In genomic region chr14:94400454-94400853, GRCh38 we compare ENCODE assay signal across 26 cellular contexts. TPM values are rescaled to one million over a fixed set of nuclear protein-coding genes. Genes with fewer than 3 reads are reported as not detected.
"Had no signal": no experiment of that assay in that cellular context is flagged by ENCODE, and none has a peak within 500 bp of the region (broad histone marks: within the 10 kb centered on the region; RNA-seq: fewer than 3 reads in every experiment).

No MANE protein-coding gene starts in this region.

- H3K4me3 Mint-ChIP-seq: endodermal cell; naive thymus-derived CD8-positive, alpha-beta T cell had no signal

- H3K27me3 ChIP-seq: colonic mucosa, neutrophil, sigmoid colon, stomach, transverse colon had no signal

- FAIRE-seq: endothelial cell of umbilical vein, islet of Langerhans, small intestine had no signal

- H3K27ac Mint-ChIP-seq: endodermal cell; naive thymus-derived CD8-positive, alpha-beta T cell had no signal

- H3K4me3 ChIP-seq: colonic mucosa, mucosa of descending colon, sigmoid colon, stomach, thoracic aorta, transverse colon had no signal

- DNase-seq: colonic mucosa; dermis blood vessel endothelial cell; endodermal cell; foreskin melanocyte; head of caudate nucleus; hippocampal formation; mucosa of descending colon; naive thymus-derived CD8-positive, alpha-beta T cell; sigmoid colon; small intestine; stimulated activated CD4-positive, alpha-beta T cell treated with anti-CD3 and anti-CD28 coated beads, Interleukin-12 subunit alpha, Interleukin-12 subunit beta, amount 100 ng/mL, for 4 hours; stimulated activated naive CD4-positive, alpha-beta T cell; stomach; substantia nigra; transverse colon had no signal

- H3K9me3 ChIP-seq: colonic mucosa, mucosa of descending colon, neutrophil, thoracic aorta, transverse colon had no signal

- H3K27ac ChIP-seq: colonic mucosa, neutrophil, sigmoid colon, stomach, thoracic aorta, transverse colon had no signal

- H3K4me1 ChIP-seq: colonic mucosa, sigmoid colon had no signal

- H3K36me3 ChIP-seq: colonic mucosa, neutrophil, sigmoid colon, stomach, thoracic aorta, transverse colon had no signal

RNA-seq across cellular contexts. Expression of gene SERPINA1, which starts 12.1 kb away (rescaled TPM):
- total RNA-seq: endothelial cell of umbilical vein; naive thymus-derived CD8-positive, alpha-beta T cell; pulmonary artery endothelial cell had no signal
- polyA plus RNA-seq: endothelial cell of umbilical vein, neural cell had no signal

RNA-seq across cellular contexts. Expression of gene SERPINA2, which starts 34.0 kb away (rescaled TPM):
- total RNA-seq: colonic mucosa; dermis blood vessel endothelial cell; endodermal cell; endothelial cell of umbilical vein; left lobe of liver; lower leg skin; mucosa of descending colon; naive thymus-derived CD8-positive, alpha-beta T cell; osteoblast; pulmonary artery endothelial cell; sigmoid colon; stomach; thoracic aorta; transverse colon; ureter had no signal
- polyA plus RNA-seq: endothelial cell of umbilical vein; esophagus; naive thymus-derived CD8-positive, alpha-beta T cell; neural cell; sigmoid colon; small intestine; stomach had no signal

RNA-seq across cellular contexts. Expression of gene SERPINA11, which starts 52.1 kb away (rescaled TPM):
- total RNA-seq: colonic mucosa; dermis blood vessel endothelial cell; endothelial cell of umbilical vein; mucosa of descending colon; naive thymus-derived CD8-positive, alpha-beta T cell; osteoblast; pulmonary artery endothelial cell; sigmoid colon; stomach; thoracic aorta; ureter had no signal
- polyA plus RNA-seq: endothelial cell of umbilical vein; naive thymus-derived CD8-positive, alpha-beta T cell; neural cell had no signal
